Comparison of ENCODE assay signal across 24 cellular contexts in the genomic region with DNA sequence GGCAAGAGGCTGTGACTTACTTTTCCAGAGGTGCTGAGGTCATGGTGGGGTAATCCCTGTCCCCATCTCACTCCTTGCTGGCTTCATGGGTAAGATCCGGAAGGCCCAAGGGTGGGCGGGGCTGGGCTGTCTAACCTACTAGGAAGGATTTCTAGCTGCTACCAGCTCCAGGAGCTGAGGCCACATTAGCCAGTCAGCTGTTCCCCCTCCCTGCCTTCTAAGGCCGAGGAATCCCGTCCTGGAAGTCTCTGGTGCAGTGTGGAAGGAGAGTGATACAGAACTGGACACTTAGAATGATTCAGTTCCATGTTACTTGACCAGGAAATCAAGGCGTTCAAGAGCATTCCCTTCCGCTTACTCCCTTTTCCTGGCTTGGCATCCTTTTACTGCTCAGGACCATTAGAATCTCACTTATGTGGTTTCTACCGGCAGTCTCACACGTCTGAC. TPM values are rescaled to one million over a fixed set of nuclear protein-coding genes. Genes with fewer than 3 reads are reported as not detected.
DNase-seq lines count a peak whose midpoint lies in the region; ATAC-seq and TF ChIP-seq lines count a peak whose summit lies in the region.
"Had no signal": no experiment of that assay in that cellular context is flagged by ENCODE, and none has a peak within 500 bp of the region (broad histone marks: within the 10 kb centered on the region; RNA-seq: fewer than 3 reads in every experiment).

No MANE protein-coding gene starts in this region.

- peaks cover 3 to 5% of the 10 kb centered on the region in 2 donors for H3K36me3 Mint-ChIP-seq in activated T-cell treated with anti-CD3 and anti-CD28 coated beads, Interleukin-2, amount 50 U/mL, for 72 hours (ENCODE audit: insufficient read depth in 2 of 2)
- H3K36me3 Mint-ChIP-seq: mesothelial cell of epicardium had no signal

- in situ Hi-C loops in IMR-90 (cut with MboI; ENCODE audit: low sequenced_read_pairs): no loop called here

- dilution Hi-C loops in IMR-90 (cut with HindIII; ENCODE audit: low sequenced_read_pairs, unreplicated experiment): no loop called here

- no peak overlapping the region for H2BK20ac ChIP-seq in IMR-90 (ENCODE audit: low read depth, low read length)

- H3K4me3 Mint-ChIP-seq in activated T-cell treated with anti-CD3 and anti-CD28 coated beads, Interleukin-2, amount 50 U/mL, for 72 hours: no peak overlapping the region
- H3K4me3 Mint-ChIP-seq: CD4-positive, alpha-beta memory T cell; mesothelial cell of epicardium had no signal

- 0 out of 2 replicates have a peak overlapping the region, but pooled peaks have one; percentile 8 for H3K23ac ChIP-seq in IMR-90 (ENCODE audit: low read depth, low read length)

- no peaks in the 10 kb centered on the region for H4K20me1 ChIP-seq in IMR-90 (ENCODE audit: insufficient read depth, low read length)

- WGBS in IMR-90 (ENCODE audit: extremely low coverage in 2 of 2, insufficient read length in 1 of 2), 2 experiments: 35% methylated on average over 2 of the region's 8 CpGs; no CpG with 5 or more reads in 1 of the 2 experiments

- H3K27me3 ChIP-seq in IMR-90 (ENCODE audit: control insufficient read depth, insufficient read depth, low read length): peaks cover 3% of the 10 kb centered on the region; the same call in 1 of the 2 replicates
- H3K27me3 ChIP-seq: colonic mucosa had no signal

- POLR2A ChIA-PET in IMR-90 (lab: Charles Lee; ENCODE audit: unreplicated experiment): no interaction called here

- H3K14ac ChIP-seq in IMR-90 (replicated peaks; ENCODE audit: low read depth, low read length): peak overlapping the region; percentile 60; the same call in 1 of the 2 replicates

- no peaks in the 10 kb centered on the region for H3K9me3 ChIP-seq in IMR-90 (ENCODE audit: control insufficient read depth, insufficient read depth, low read length)
- H3K9me3 ChIP-seq: colonic mucosa, prostate gland, suprapubic skin had no signal

- H3K79me1 ChIP-seq in IMR-90 (ENCODE audit: low read depth in 1 of 2, low read length in 2 of 2): no peaks in the 10 kb centered on the region

- CTCF ChIA-PET in IMR-90 (lab: Yijun Ruan, JAX): no interaction called here

- no peaks in the 10 kb centered on the region for H3K9me3 Mint-ChIP-seq in activated T-cell treated with anti-CD3 and anti-CD28 coated beads, Interleukin-2, amount 50 U/mL, for 72 hours
- H3K9me3 Mint-ChIP-seq: mesothelial cell of epicardium had no signal

- no peak for TF ChIP-seq RAD21 in IMR-90 (IDR thresholded peaks at IDR 0.05; ENCODE audit: low read length)

- H3K4ac ChIP-seq in IMR-90 (ENCODE audit: low read depth, low read length): 0 out of 2 replicates have a peak overlapping the region, but pooled peaks have one; percentile 4

- no peak overlapping the region for H3K9ac ChIP-seq in IMR-90 (ENCODE audit: low read depth, low read length)
- H3K9ac ChIP-seq: KMS-11 had no signal

- no peak overlapping the region; the same call in 1 of the 2 replicates for H2AK5ac ChIP-seq in IMR-90 (ENCODE audit: low read depth, low read length)

- no peak overlapping the region; the same call in 1 of the 2 replicates for H3K27ac ChIP-seq in IMR-90 (ENCODE audit: insufficient read depth, low read length)
- H3K27ac ChIP-seq: colonic mucosa, KMS-11, prostate gland, suprapubic skin had no signal

- H3K27ac Mint-ChIP-seq in activated T-cell treated with anti-CD3 and anti-CD28 coated beads, Interleukin-2, amount 50 U/mL, for 72 hours: no peak overlapping the region
- H3K27ac Mint-ChIP-seq: CD4-positive, alpha-beta memory T cell; mesothelial cell of epicardium had no signal

- DNase-seq in AG10803 (ENCODE audit: low read depth) (peak; percentile 70), IMR-90 (peak; percentile 78), astrocyte of the hippocampus (ENCODE audit: low read depth, low spot score) (peak; percentile 52), iPS-NIHi7 (ENCODE audit: extremely low spot score) (peak; percentile 5)
- DNase-seq in activated T-cell treated with anti-CD3 and anti-CD28 coated beads, Interleukin-2, amount 50 U/mL, for 72 hours: no peak
- no peak for DNase-seq in activated CD8-positive, alpha-beta memory T cell treated with anti-CD3 and anti-CD28 coated beads, Interleukin-2, amount 50 U/mL, for 48 hours
- DNase-seq: activated CD4-positive, alpha-beta T cell treated with anti-CD3 and anti-CD28 coated beads, Interleukin-2, amount 50 U/mL, for 4 hours; activated naive CD4-positive, alpha-beta T cell; anterior cingulate cortex; CD4-positive, alpha-beta memory T cell; colonic mucosa; DMS79; left colon; NCI-H1048; NCI-H2029 treated with DMSO at 0.1 percent for 48 hours; NCI-H510A treated with DMSO at 0.1 percent for 48 hours; stimulated activated CD4-positive, alpha-beta T cell treated with anti-CD3 and anti-CD28 coated beads, Interleukin-12 subunit alpha, Interleukin-12 subunit beta, amount 100 ng/mL, for 4 hours had no signal

- no peak overlapping the region for H3K18ac ChIP-seq in IMR-90 (ENCODE audit: low read depth, low read length)

- no peak overlapping the region for H4K91ac ChIP-seq in IMR-90 (ENCODE audit: insufficient read depth, low read depth, low read length)

- H3K4me2 ChIP-seq in IMR-90 (ENCODE audit: low read depth, low read length): no peak overlapping the region
- H3K4me2 ChIP-seq: KMS-11 had no signal

- H3K4me1 ChIP-seq in IMR-90 (ENCODE audit: control insufficient read depth, insufficient read depth, low read length): no peaks in the 10 kb centered on the region
- H3K4me1 ChIP-seq: colonic mucosa, prostate gland, suprapubic skin had no signal

- peak overlapping the region; percentile 69 for H2AFZ ChIP-seq in IMR-90 (replicated peaks; ENCODE audit: low read length, poor library complexity)

- no peak overlapping the region; the same call in 1 of the 2 replicates for H4K5ac ChIP-seq in IMR-90 (ENCODE audit: low read depth, low read length)

- intact Hi-C loops in IMR-90 (cut with micrococcal nuclease): no loop called here

- no peaks in the 10 kb centered on the region for H3K27me3 Mint-ChIP-seq in activated T-cell treated with anti-CD3 and anti-CD28 coated beads, Interleukin-2, amount 50 U/mL, for 72 hours (ENCODE audit: low read depth)
- H3K27me3 Mint-ChIP-seq: CD4-positive, alpha-beta memory T cell had no signal

- peak; percentile 64 for ATAC-seq in IMR-90 (ENCODE audit: low read depth)
- no peak for ATAC-seq in GM18867 (IDR thresholded peaks at IDR 0.05; ENCODE audit: unreplicated experiment)
- no peak for ATAC-seq in activated T-cell treated with anti-CD3 and anti-CD28 coated beads, Interleukin-2, amount 50 U/mL, for 72 hours (replicated peaks in 1 of 2)
- ATAC-seq in GM21825 (IDR thresholded peaks at IDR 0.05; ENCODE audit: unreplicated experiment): no peak
- ATAC-seq: left colon had no signal

- H2BK120ac ChIP-seq in IMR-90 (ENCODE audit: low read depth, low read length): 0 out of 2 replicates have a peak overlapping the region, but pooled peaks have one; percentile 22

- TF ChIP-seq CTCF in AG10803 (conservative IDR thresholded peaks at IDR 0.05; ENCODE audit: low read length): no peak
- no peak for TF ChIP-seq CTCF in IMR-90 (conservative IDR thresholded peaks at IDR 0.05; ENCODE audit: low read depth, low read length)

- H2BK15ac ChIP-seq in IMR-90 (ENCODE audit: low read depth, low read length): no peak overlapping the region

- H3K56ac ChIP-seq in IMR-90 (ENCODE audit: extremely low read depth, insufficient read depth, low read length): no peak overlapping the region

- 0 out of 4 replicates have a peak overlapping the region, but pooled peaks of 1 of the 2 experiments have one; percentile 71 for H4K8ac ChIP-seq in IMR-90 (ENCODE audit: low read depth in 2 of 2, low read length in 2 of 2)

- no peak overlapping the region for H3K4me3 ChIP-seq in AG10803 (ENCODE audit: low read length)
- H3K4me3 ChIP-seq in IMR-90 (ENCODE audit: insufficient read depth, low read depth, low read length): no peak overlapping the region
- H3K4me3 ChIP-seq: colonic mucosa, prostate gland, suprapubic skin had no signal

- H2AK9ac ChIP-seq in IMR-90 (replicated peaks; ENCODE audit: low read depth, low read length, poor library complexity): no peak overlapping the region

- H3K36me3 ChIP-seq in IMR-90 (ENCODE audit: control insufficient read depth, insufficient read depth, low read length): no peaks in the 10 kb centered on the region
- H3K36me3 ChIP-seq: colonic mucosa, prostate gland, suprapubic skin had no signal

- H2BK5ac ChIP-seq in IMR-90 (ENCODE audit: low read depth, low read length, poor library complexity, severe bottlenecking): peak overlapping the region; percentile 26

- H3K4me1 Mint-ChIP-seq in activated T-cell treated with anti-CD3 and anti-CD28 coated beads, Interleukin-2, amount 50 U/mL, for 72 hours (ENCODE audit: low read depth): no peaks in the 10 kb centered on the region
- H3K4me1 Mint-ChIP-seq: mesothelial cell of epicardium had no signal

- no peak for TF ChIP-seq POLR2A in IMR-90 (IDR thresholded peaks at IDR 0.05; ENCODE audit: low read depth, low read length)

- no peaks in the 10 kb centered on the region for H3K9me1 ChIP-seq in IMR-90 (ENCODE audit: insufficient read depth, low read length)

- BruUV-seq in IMR-90 (replicated peaks; lab: Mats Ljungman, UMichigan): no TSS peak

TF ChIP-seq in IMR-90, 13 proteins besides CTCF, POLR2A, EP300 and RAD21 (continues in another document):
- TF ChIP-seq NFE2L2 (IDR thresholded peaks at IDR 0.05; ENCODE audit: low read depth, low read length) (no peak), RCOR1 (IDR thresholded peaks at IDR 0.05; ENCODE audit: insufficient replicate concordance, low read length) (no peak), FOS (IDR thresholded peaks at IDR 0.05; ENCODE audit: low read depth, low read length) (no peak), CEBPB (IDR thresholded peaks at IDR 0.05; ENCODE audit: low read depth, low read length) (no peak)

RNA-seq across cellular contexts. Expression of a gene that starts 8.9 kb away (rescaled TPM):
- total RNA-seq in IMR-90 (2012; rRNA removed): 0.18 and 0.56 TPM in 2 replicates
- polyA plus RNA-seq in IMR-90 (2012; rRNA removed): 0.65 and 0.79 TPM in 2 replicates
- polyA plus RNA-seq in IMR-90 (2012; cell fraction: cytosol; rRNA removed): 0.19 and 0.34 TPM in 2 replicates
- polyA plus RNA-seq in IMR-90 (2012; cell fraction: nucleus; rRNA removed; ENCODE audit: low replicate concordance): 0.08 and 0.29 TPM in 2 replicates
- 10 to 100 TPM; 24.6 to 27.5 TPM for total RNA-seq in activated T-cell treated with anti-CD3 and anti-CD28 coated beads, Interleukin-2, amount 50 U/mL, for 72 hours
- total RNA-seq: mesothelial cell of epicardium had no signal
- polyA plus RNA-seq: neural cell had no signal

RNA-seq across cellular contexts. Expression of a gene that starts 9.0 kb away (rescaled TPM):
- total RNA-seq in IMR-90 (2012; rRNA removed): 1.1 TPM in 2 replicates
- 1.2 and 1.4 TPM in 2 replicates for polyA plus RNA-seq in IMR-90 (2012; rRNA removed)
- polyA plus RNA-seq in IMR-90 (2012; cell fraction: cytosol; rRNA removed): 1.1 and 1.4 TPM in 2 replicates
- polyA plus RNA-seq in IMR-90 (2012; cell fraction: nucleus; rRNA removed; ENCODE audit: low replicate concordance): 0.33 and 0.96 TPM in 2 replicates
- total RNA-seq in activated T-cell treated with anti-CD3 and anti-CD28 coated beads, Interleukin-2, amount 50 U/mL, for 72 hours: 10 to 100 TPM; 27.9 to 32.4 TPM
- polyA plus RNA-seq: neural cell had no signal

RNA-seq across cellular contexts. Expression of a gene that starts 29.1 kb away (rescaled TPM):
- total RNA-seq in IMR-90 (2012; rRNA removed): under 0.01 TPM in 2 replicates
- 0.48 and 0.56 TPM in 2 replicates for polyA plus RNA-seq in IMR-90 (2012; rRNA removed)
- polyA plus RNA-seq in IMR-90 (2012; cell fraction: cytosol; rRNA removed): 0.22 and 0.71 TPM in 2 replicates
- polyA plus RNA-seq in IMR-90 (2012; cell fraction: nucleus; rRNA removed; ENCODE audit: low replicate concordance): 0.17 and 0.62 TPM in 2 replicates
- under 1 TPM in 1 of 2 donors, not detected in 1; 0.29 TPM for total RNA-seq in activated T-cell treated with anti-CD3 and anti-CD28 coated beads, Interleukin-2, amount 50 U/mL, for 72 hours
- total RNA-seq: CD4-positive, alpha-beta memory T cell; colonic mucosa; left colon had no signal
- polyA plus RNA-seq: neural cell had no signal

Comparison
In these comparisons a context has a peak if more than half of its experiments do, and no peak if none do; other contexts are left out.
1. DNase-seq: peak in AG10803 (single experiment), IMR-90 (single experiment), astrocyte of the hippocampus (single experiment) and iPS-NIHi7 (single experiment); none in activated T-cell treated with anti-CD3 and anti-CD28 coated beads, Interleukin-2, amount 50 U/mL, for 72 hours (0 of 2) and activated CD8-positive, alpha-beta memory T cell treated with anti-CD3 and anti-CD28 coated beads, Interleukin-2, amount 50 U/mL, for 48 hours (single experiment).
2. RNA of a gene that starts 8.9 kb away (total RNA-seq): 24.6 to 27.5 TPM in activated T-cell treated with anti-CD3 and anti-CD28 coated beads, Interleukin-2, amount 50 U/mL, for 72 hours; 0.18 to 0.56 TPM in IMR-90; every median in the first group is over 10 times any median in the second.
3. RNA of a gene that starts 9.0 kb away (total RNA-seq): 27.9 to 32.4 TPM in activated T-cell treated with anti-CD3 and anti-CD28 coated beads, Interleukin-2, amount 50 U/mL, for 72 hours; 1.1 TPM in IMR-90; every median in the first group is over 10 times any median in the second.